24 cellular contexts compared by ENCODE assay signal in genomic region chr22:44516841-44517240, GRCh38.
"Had no signal": no experiment of that assay in that cellular context is flagged by ENCODE, and none has a peak within 500 bp of the region (broad histone marks: within the 10 kb centered on the region; RNA-seq: fewer than 3 reads in every experiment).

No MANE protein-coding gene starts in this region.

- H3K9me3 ChIP-seq: colonic mucosa, esophagus squamous epithelium, lower lobe of right lung, mucosa of descending colon had no signal

- DNase-seq: colonic mucosa; cortex of kidney; effector CD8-positive, alpha-beta T cell; effector memory CD8-positive, alpha-beta T cell; endodermal cell; esophagus squamous epithelium; foreskin fibroblast; heart left ventricle; hypothalamus; immature natural killer cell; islet precursor cell; kidney; kidney glomerular epithelial cell; left colon; left ventricle myocardium inferior; lower lobe of right lung; mesenchymal stem cell; mucosa of descending colon; naive B cell had no signal

- H3K4me3 Mint-ChIP-seq: dendritic cell treated with granulocyte-macrophage colony-stimulating factor and Interleukin-4, amounts not matched to agents 40 ng/mL and 50 ng/mL, for 4 days; effector memory CD8-positive, alpha-beta T cell; endodermal cell; immature natural killer cell; mesothelial cell of epicardium had no signal

- H3K4me1 ChIP-seq: colonic mucosa, esophagus squamous epithelium, gastroesophageal sphincter, lower lobe of right lung had no signal

- H3K27ac ChIP-seq: colonic mucosa, esophagus squamous epithelium, gastroesophageal sphincter, heart left ventricle, hepatocyte, left ventricle myocardium inferior, lower lobe of right lung had no signal

- H3K4me3 ChIP-seq: colonic mucosa, esophagus squamous epithelium, gastroesophageal sphincter, heart left ventricle, hepatocyte, left ventricle myocardium inferior, lower lobe of right lung, mucosa of descending colon had no signal

- H3K27ac Mint-ChIP-seq: dendritic cell treated with granulocyte-macrophage colony-stimulating factor and Interleukin-4, amounts not matched to agents 40 ng/mL and 50 ng/mL, for 4 days; effector memory CD8-positive, alpha-beta T cell; endodermal cell; immature natural killer cell; mesothelial cell of epicardium; naive B cell had no signal

- H3K36me3 ChIP-seq: colonic mucosa, esophagus squamous epithelium, gastroesophageal sphincter, heart left ventricle, left ventricle myocardium inferior, lower lobe of right lung had no signal

- ATAC-seq: effector memory CD8-positive, alpha-beta T cell; gastroesophageal sphincter; heart left ventricle; left colon; left lobe of liver; lower lobe of right lung; mucosa of descending colon had no signal

- H3K4me1 Mint-ChIP-seq: endodermal cell, immature natural killer cell, naive B cell had no signal

- H3K27me3 ChIP-seq: colonic mucosa, gastroesophageal sphincter, heart left ventricle, hepatocyte had no signal

- H3K9me3 Mint-ChIP-seq: effector memory CD8-positive, alpha-beta T cell had no signal
